Comparison of ENCODE assay signal across 15 cellular contexts in the genomic region with DNA sequence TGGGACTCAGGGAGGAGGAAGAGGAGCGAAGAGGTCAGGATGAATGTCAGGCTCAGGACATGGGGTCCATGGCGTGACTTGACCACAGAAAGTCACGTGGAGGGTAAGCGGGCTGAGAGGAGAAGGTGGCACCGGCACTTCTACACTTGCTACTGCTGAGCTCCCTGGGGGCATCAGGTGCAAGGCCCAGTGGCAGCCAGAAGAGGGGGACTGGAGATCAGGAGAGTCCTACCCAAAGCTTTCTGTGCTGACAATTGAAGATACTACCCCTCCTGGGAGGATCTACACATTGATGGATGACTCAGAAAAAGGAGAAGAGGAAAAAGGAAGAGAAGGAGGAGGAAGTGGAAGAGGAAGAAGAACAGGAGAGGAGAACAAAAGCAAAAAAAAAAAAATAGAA. TPM values are rescaled to one million over a fixed set of nuclear protein-coding genes. Genes with fewer than 3 reads are reported as not detected.
DNase-seq lines count a peak whose midpoint lies in the region; ATAC-seq and TF ChIP-seq lines count a peak whose summit lies in the region.
"Had no signal": no experiment of that assay in that cellular context is flagged by ENCODE, and none has a peak within 500 bp of the region (broad histone marks: within the 10 kb centered on the region; RNA-seq: fewer than 3 reads in every experiment).

No MANE protein-coding gene starts in this region.

- no peaks in the 10 kb centered on the region for H3K79me1 ChIP-seq in trophoblast cell (ENCODE audit: low read length)

- no peak overlapping the region for H2BK120ac ChIP-seq in trophoblast cell (ENCODE audit: insufficient read depth, low read length, poor library complexity)

- H3K9ac ChIP-seq in BLaER1: no peak overlapping the region
- H3K9ac ChIP-seq in trophoblast cell (ENCODE audit: low read length): no peak overlapping the region
- H3K9ac ChIP-seq: parathyroid adenoma had no signal

- no peak for TF ChIP-seq POLR2A in esophagus muscularis mucosa (IDR thresholded peaks at IDR 0.05; ENCODE audit: low read depth)

- WGBS in trophoblast cell (ENCODE audit: extremely low coverage, insufficient coverage, insufficient read length): no CpG with 5 or more reads among the region's 5 CpGs
- 93% methylated on average over 5 of the region's 5 CpGs for WGBS in esophagus muscularis mucosa

- H3K27ac ChIP-seq in BLaER1 (no peak overlapping the region; the same call in 1 of the 2 replicates), trophoblast cell (ENCODE audit: low read depth, low read length) (no peak overlapping the region), esophagus muscularis mucosa (replicated peaks in 1 of 4) (no peak overlapping the region)
- H3K27ac ChIP-seq: HL-60, left ventricle myocardium inferior, parathyroid adenoma had no signal

- peak overlapping the region; percentile 13 for H3K4me2 ChIP-seq in BLaER1
- H3K4me2 ChIP-seq in trophoblast cell (ENCODE audit: low read length): no peak overlapping the region

- no peak overlapping the region for H4K8ac ChIP-seq in trophoblast cell (ENCODE audit: low read depth, low read length)

- no peaks in the 10 kb centered on the region for H3K79me2 ChIP-seq in trophoblast cell (ENCODE audit: control insufficient read depth, insufficient read depth, low read length, poor library complexity)
- H3K79me2 ChIP-seq: parathyroid adenoma had no signal

- H3K4me3 ChIP-seq in BLaER1: no peak overlapping the region
- no peak overlapping the region for H3K4me3 ChIP-seq in GM12865 (ENCODE audit: low read depth, low read length)
- H3K4me3 ChIP-seq in trophoblast cell (ENCODE audit: low read depth, low read length): no peak overlapping the region
- no peak overlapping the region for H3K4me3 ChIP-seq in esophagus muscularis mucosa
- H3K4me3 ChIP-seq: HAP-1, left ventricle myocardium inferior had no signal

- H2BK12ac ChIP-seq in trophoblast cell (ENCODE audit: low read length): no peak overlapping the region

- H3K4ac ChIP-seq in trophoblast cell (ENCODE audit: low read depth, low read length): no peak overlapping the region

- H4K91ac ChIP-seq in trophoblast cell (ENCODE audit: low read depth, low read length): no peak overlapping the region

- no peak overlapping the region for H3K18ac ChIP-seq in trophoblast cell (ENCODE audit: low read length)

- no peak overlapping the region for H2BK5ac ChIP-seq in trophoblast cell (ENCODE audit: low read depth, low read length, poor library complexity)

- TF ChIP-seq EP300 in esophagus muscularis mucosa (IDR thresholded peaks at IDR 0.05): no peak

- TF ChIP-seq CTCF in GM12865 (IDR thresholded peaks at IDR 0.05; ENCODE audit: insufficient read depth, low read depth, low read length, missing control alignments) (peak; percentile 32), esophagus muscularis mucosa (IDR thresholded peaks at IDR 0.05) (no peak)

- no peak overlapping the region for H3K23ac ChIP-seq in trophoblast cell (ENCODE audit: low read length)

- H3K14ac ChIP-seq in trophoblast cell (ENCODE audit: low read length): no peak overlapping the region

- peaks cover 12% of the 10 kb centered on the region for H4K20me1 ChIP-seq in BLaER1

- no peak overlapping the region for H4K12ac ChIP-seq in trophoblast cell (ENCODE audit: low read depth, low read length)

- ATAC-seq in GM21515 (IDR thresholded peaks at IDR 0.05; ENCODE audit: unreplicated experiment): no peak
- ATAC-seq: SK-N-SH treated with all-trans-retinoic acid at 6 μM for 48 hours had no signal

- H3K27me3 ChIP-seq in BLaER1: no peaks in the 10 kb centered on the region
- H3K27me3 ChIP-seq in trophoblast cell (ENCODE audit: insufficient read depth, low read length): no peaks in the 10 kb centered on the region
- H3K27me3 ChIP-seq in esophagus muscularis mucosa: no peaks in the 10 kb centered on the region

- intact Hi-C loops in esophagus muscularis mucosa (cut with DNase I): loop anchor here (10.0 kb wide), 1 partner anchor 80 kb away; no protein-coding TSS in a partner anchor

- no peak overlapping the region for H2AFZ ChIP-seq in trophoblast cell (ENCODE audit: insufficient read depth, low read length, poor library complexity)
- H2AFZ ChIP-seq: parathyroid adenoma had no signal

- H3K9me3 ChIP-seq in BLaER1 (no peaks in the 10 kb centered on the region), trophoblast cell (ENCODE audit: insufficient read depth, low read depth, low read length) (no peaks in the 10 kb centered on the region), esophagus muscularis mucosa (no peaks in the 10 kb centered on the region)
- H3K9me3 ChIP-seq: HAP-1, left ventricle myocardium inferior had no signal

- H3K4me1 ChIP-seq in BLaER1 (peaks cover 32% of the 10 kb centered on the region), trophoblast cell (ENCODE audit: control insufficient read depth in 1 of 2, insufficient read depth in 2 of 2, low read length in 2 of 2) (peaks cover 3 to 5% of the 10 kb centered on the region in 2 experiments), esophagus muscularis mucosa (peaks cover 13 to 16% (median 15%) of the 10 kb centered on the region in 4 donors)
- H3K4me1 ChIP-seq: parathyroid adenoma had no signal

- no peak overlapping the region for H2AK5ac ChIP-seq in trophoblast cell (ENCODE audit: low read length)

- DNase-seq in GM12865 (ENCODE audit: low read depth) (peak; percentile 28), NCI-H69 (lab: John Stamatoyannopoulos, UW) (peak; percentile 19), dermis blood vessel endothelial cell (peak; percentile 17), trophoblast cell (no peak), esophagus muscularis mucosa (ENCODE audit: extremely low spot score) (no peak), NCI-H526 (lab: John Stamatoyannopoulos, UW) (no peak)
- DNase-seq: activated CD8-positive, alpha-beta memory T cell treated with anti-CD3 and anti-CD28 coated beads, Interleukin-2, amount 50 U/mL, for 4 hours; left ventricle myocardium inferior; NCI-H2081 treated with DMSO at 0.1 percent for 48 hours had no signal

- H3K36me3 ChIP-seq in BLaER1 (peaks cover 55% of the 10 kb centered on the region), trophoblast cell (ENCODE audit: control insufficient read depth in 1 of 2, insufficient read depth in 2 of 2, low read length in 2 of 2) (no peaks in the 10 kb centered on the region), esophagus muscularis mucosa (peaks cover 0 to 4% (median 2%) of the 10 kb centered on the region in 4 donors)
- H3K36me3 ChIP-seq: HAP-1, left ventricle myocardium inferior had no signal

RNA-seq across cellular contexts. Expression of gene MYO5C, which starts 41.3 kb away (rescaled TPM):
- total RNA-seq in dermis blood vessel endothelial cell (26.7 and 44.2 TPM in 2 replicates), esophagus muscularis mucosa (10 to 100 TPM in 2 of 4 donors, 1 to 10 TPM in 2; 3.7 to 12.4 (median 7.6) TPM)
- polyA plus RNA-seq in trophoblast cell (2013): 1.2 and 1.3 TPM in 2 replicates

Comparison
In these comparisons a context has a peak if more than half of its experiments do, and no peak if none do; other contexts are left out.
1. DNase-seq: peak in GM12865 (single experiment), NCI-H69 (single experiment) and dermis blood vessel endothelial cell (single experiment); none in trophoblast cell (0 of 2), esophagus muscularis mucosa (single experiment) and NCI-H526 (0 of 2).